ENCODE assay signal across 8 cellular contexts in the genomic region with DNA sequence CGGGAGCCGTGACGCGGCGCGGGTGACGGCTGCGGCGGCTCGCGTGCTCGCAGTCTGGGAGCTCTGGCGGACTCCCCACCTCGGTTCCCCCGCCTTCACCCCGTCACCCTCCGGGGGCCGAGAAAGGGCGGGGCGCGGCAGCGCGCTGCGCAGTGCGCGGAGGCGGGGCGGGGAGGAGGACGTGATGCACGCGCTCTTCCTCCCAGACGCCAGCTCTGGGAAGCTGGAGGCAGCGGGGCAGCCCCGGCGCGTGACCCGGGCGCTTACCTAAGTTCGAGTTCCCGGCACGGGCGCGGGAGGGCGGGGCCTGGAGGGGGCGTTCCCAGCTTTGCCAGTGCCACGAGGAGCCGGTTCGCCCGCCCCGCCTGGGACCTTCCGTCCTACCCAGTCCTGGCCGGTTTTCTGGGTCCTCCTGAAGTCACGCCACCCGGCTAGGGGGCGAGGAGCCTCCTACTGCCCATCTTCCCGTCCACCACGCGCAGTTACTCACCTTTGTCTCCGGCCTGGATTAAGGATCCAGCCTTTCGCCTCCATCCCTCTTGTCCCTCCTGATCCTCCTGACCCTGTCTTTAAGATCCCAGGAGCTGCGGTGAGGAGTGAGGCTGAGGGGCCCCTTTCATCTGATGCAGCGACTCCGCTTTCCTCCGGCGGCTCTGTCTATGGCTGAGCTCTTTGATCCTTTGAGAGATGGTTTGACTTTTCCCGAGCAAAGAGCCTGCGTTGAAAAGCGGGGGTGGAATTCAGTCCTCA. TPM values are rescaled to one million over a fixed set of nuclear protein-coding genes. Genes with fewer than 3 reads are reported as not detected.
DNase-seq lines count a peak whose midpoint lies in the region; ATAC-seq, FAIRE-seq and TF ChIP-seq lines count a peak whose summit lies in the region.

No MANE protein-coding gene starts in this region.

- no peaks in the 10 kb centered on the region for H3K9me3 ChIP-seq in adrenal gland (replicated peaks in 1 of 3)
- no peaks in the 10 kb centered on the region for H3K9me3 ChIP-seq in heart right ventricle
- H3K9me3 ChIP-seq in upper lobe of left lung: no peaks in the 10 kb centered on the region

- peaks cover 21 to 33% of the 10 kb centered on the region in 2 donors for H3K4me1 ChIP-seq in adrenal gland (replicated peaks in 1 of 2)
- peaks cover 0 to 44% (median 25%) of the 10 kb centered on the region in 9 donors for H3K4me1 ChIP-seq in heart right ventricle
- H3K4me1 ChIP-seq in upper lobe of left lung: peaks cover 18 to 32% (median 26%) of the 10 kb centered on the region in 4 donors

- intact Hi-C loops in adrenal gland (cut with DNase I) (loop anchor here in 1 of 2 donors (10.0 kb wide), 1 partner anchor 140 kb away; no protein-coding TSS in a partner anchor), heart right ventricle (cut with DNase I) (loop anchor here in 7 of 10 donors (2.0 to 10.0 kb wide), 14 partner anchors 66 to 452 kb away; a partner anchor contains a TSS), posterior cingulate gyrus (cut with DNase I) (loop anchor here (5.0 to 10.0 kb wide), 4 partner anchors 108 to 410 kb away; a partner anchor contains a TSS)

- 0 to 1% (median 0%) methylated on average over 16 to 68 of the region's 68 CpGs for WGBS in adrenal gland, 4 donors
- WGBS in heart right ventricle, 2 donors: 0% methylated on average over 50 to 68 of the region's 68 CpGs
- WGBS in upper lobe of left lung, 2 donors: 1% methylated on average over 29 to 31 of the region's 68 CpGs

- ATAC-seq in HG02840 (IDR thresholded peaks at IDR 0.05; ENCODE audit: low FRiP score, unreplicated experiment): peak; percentile 83
- ATAC-seq in heart right ventricle: peak; percentile 95 to 99 (median 96)
- peak; percentile 97 to 98 for ATAC-seq in upper lobe of left lung (ENCODE audit: low FRiP score in 2 of 2)

- H3K27ac ChIP-seq in adrenal gland: peak overlapping the region; percentile 84 to 99 (median 97)
- peak overlapping the region; percentile 86 to 99 (median 96) for H3K27ac ChIP-seq in heart right ventricle
- peak overlapping the region; percentile 98 to 100 (median 98) for H3K27ac ChIP-seq in upper lobe of left lung

- peak overlapping the region in 3 of 4 donors; percentile 53 to 95 (median 85) for H3K4me3 ChIP-seq in adrenal gland
- H3K4me3 ChIP-seq in heart right ventricle: peak overlapping the region; percentile 60 to 80 (median 75)
- peak overlapping the region; percentile 36 to 86 (median 77) for H3K4me3 ChIP-seq in upper lobe of left lung

- peak; percentile 100 for FAIRE-seq in GM12892 (lab: Jason Lieb, UNC)

- TF ChIP-seq POLR2A in GM12892 (IDR thresholded peaks at IDR 0.05; ENCODE audit: low read depth, low read length) (peak; percentile 67), adrenal gland (IDR thresholded peaks at IDR 0.05) (peak; percentile 72 to 73), upper lobe of left lung (IDR thresholded peaks at IDR 0.05) (peak; percentile 33 to 85 (median 71))

- H3K27me3 ChIP-seq in adrenal gland: no peaks in the 10 kb centered on the region
- no peaks in the 10 kb centered on the region for H3K27me3 ChIP-seq in heart right ventricle
- H3K27me3 ChIP-seq in upper lobe of left lung: no peaks in the 10 kb centered on the region

- DNase-seq in GM12892 (ENCODE audit: insufficient read length) (peak; percentile 64), NCI-H1436 (lab: John Stamatoyannopoulos, UW) (peak; percentile 92), SW480 (ENCODE audit: low spot score) (peak; percentile 100), adrenal gland (peak; percentile 98 to 100 (median 99)), heart right ventricle (peak; percentile 96 to 97), posterior cingulate gyrus (peak; percentile 88 to 99 (median 92)), upper lobe of left lung (peak; percentile 100)

- no peaks in the 10 kb centered on the region for H3K36me3 ChIP-seq in adrenal gland (replicated peaks in 1 of 2)
- peaks cover 0 to 28% (median 0%) of the 10 kb centered on the region in 9 donors for H3K36me3 ChIP-seq in heart right ventricle
- H3K36me3 ChIP-seq in upper lobe of left lung: peaks cover 0 to 5% (median 0%) of the 10 kb centered on the region in 4 donors

- TF ChIP-seq CTCF in adrenal gland (IDR thresholded peaks at IDR 0.05) (no peak), heart right ventricle (IDR thresholded peaks at IDR 0.05) (peak in 1 of 9 donors; percentile 24), upper lobe of left lung (IDR thresholded peaks at IDR 0.05) (peak in 2 of 6 experiments; percentile 19 to 22)

- peak; percentile 82 to 99 (median 92) for TF ChIP-seq EP300 in upper lobe of left lung (IDR thresholded peaks at IDR 0.05)

RNA-seq across cellular contexts. Expression of a gene that starts 0.4 kb away (rescaled TPM):
- 101 TPM for polyA plus RNA-seq in GM12892 (2012; ENCODE audit: missing spikeins)
- 100 to 1,000 TPM in 7 of 8 donors, 10 to 100 TPM in 1; 98.4 to 250 (median 141) TPM for total RNA-seq in adrenal gland
- polyA plus RNA-seq in adrenal gland: 100 to 1,000 TPM in 1 of 3 donors, 10 to 100 TPM in 2; 21.7 to 482 (median 43.3) TPM
- 100 to 1,000 TPM in 5 of 10 donors, 10 to 100 TPM in 5; 76.9 to 404 (median 100) TPM for total RNA-seq in heart right ventricle
- polyA plus RNA-seq in heart right ventricle: 10 to 100 TPM; 32.2 to 97.8 TPM
- 100 to 1,000 TPM; 129 to 326 (median 212) TPM for total RNA-seq in upper lobe of left lung

Comparison
In these comparisons a context has a peak if more than half of its experiments do, and no peak if none do; other contexts are left out.
1. Peak in every context shown above with its lines: DNase-seq, ATAC-seq, H3K4me3 ChIP-seq and H3K27ac ChIP-seq.